In genomic region chr11:122040476-122040875, GRCh38 we compare ENCODE assay signal across 31 cellular contexts.
DNase-seq lines count a peak whose midpoint lies in the region; ATAC-seq, FAIRE-seq and TF ChIP-seq lines count a peak whose summit lies in the region.
"Had no signal": no experiment of that assay in that cellular context is flagged by ENCODE, and none has a peak within 500 bp of the region (broad histone marks: within the 10 kb centered on the region; RNA-seq: fewer than 3 reads in every experiment).

No MANE protein-coding gene starts in this region.

- H4K5ac ChIP-seq in H1 (ENCODE audit: insufficient read length, low read depth, low read length), result no peak overlapping the region

- H3K14ac ChIP-seq in H1 (ENCODE audit: insufficient read length), result no peak overlapping the region

- H2AFZ ChIP-seq in PC-3 (ENCODE audit: low read length) (peak overlapping the region; percentile 91), H1 (ENCODE audit: low read length) (peak overlapping the region; percentile 41; the same call in 1 of the 2 replicates)

- peaks cover 39% of the 10 kb centered on the region for H3K4me1 Mint-ChIP-seq in mesothelial cell of epicardium
- H3K4me1 Mint-ChIP-seq: B cell, memory B cell had no signal

- no peaks in the 10 kb centered on the region for H3K79me1 ChIP-seq in H1 (ENCODE audit: low read depth, low read length)

- TF ChIP-seq EP300 in H1 (IDR thresholded peaks at IDR 0.05; ENCODE audit: borderline replicate concordance in 1 of 2, low read depth in 2 of 2, low read length in 2 of 2), result no peak

- no peak overlapping the region for H2AK5ac ChIP-seq in H1 (ENCODE audit: low read depth, low read length)

- TF ChIP-seq CTCF in A673 (conservative IDR thresholded peaks at IDR 0.05; ENCODE audit: low read depth, low read length), result no peak
- TF ChIP-seq CTCF in PC-3 (conservative IDR thresholded peaks at IDR 0.05; ENCODE audit: low read depth, low read length), result no peak
- TF ChIP-seq CTCF in H1 (IDR thresholded peaks at IDR 0.05; ENCODE audit: control extremely low read depth in 1 of 3, insufficient read depth in 1 of 3, low read depth in 1 of 3, low read length in 3 of 3), result no peak
- no peak for TF ChIP-seq CTCF in mesothelial cell of epicardium (IDR thresholded peaks at IDR 0.05; ENCODE audit: unreplicated experiment)

- H3K27me3 ChIP-seq in A673 (replicated peaks; ENCODE audit: insufficient read depth, low read depth, low read length, poor library complexity), result no peaks in the 10 kb centered on the region
- H3K27me3 ChIP-seq in PC-3 (ENCODE audit: low read length), result no peaks in the 10 kb centered on the region
- no peaks in the 10 kb centered on the region for H3K27me3 ChIP-seq in H1 (replicated peaks in 1 of 4; ENCODE audit: control insufficient read depth in 3 of 4, extremely low read depth in 1 of 4, insufficient read depth in 3 of 4, low read length in 3 of 4)
- H3K27me3 ChIP-seq: foreskin keratinocyte, transverse colon had no signal

- H3K4me3 Mint-ChIP-seq in mesothelial cell of epicardium, result no peak overlapping the region
- H3K4me3 Mint-ChIP-seq: activated CD4-positive, alpha-beta memory T cell treated with anti-CD3 and anti-CD28 coated beads for 36 hours; B cell; memory B cell; natural killer cell treated with Interleukin-12 subunit alpha and Interleukin-12 subunit beta and Interleukin-15 and Interleukin-18, amount 100 ng/mL, for 72 hours; stimulated activated naive CD8-positive, alpha-beta T cell treated with anti-CD3 and anti-CD28 coated beads, Interleukin-15, Interleukin-2, amounts not matched to agents 100 ng/mL and 50 ng/mL, for 24 hours; T-helper 2 cell treated with Interferon-gamma antibody and Interleukin-4, amounts not matched to agents 5 μg/mL and 100 μg/mL, for 36 hours; WTC11 had no signal

- H4K20me1 ChIP-seq in PC-3 (ENCODE audit: low read length), result no peaks in the 10 kb centered on the region
- H4K20me1 ChIP-seq in H1 (replicated peaks in 1 of 2; ENCODE audit: control insufficient read depth in 1 of 2, insufficient read depth in 2 of 2, low read length in 2 of 2), result no peaks in the 10 kb centered on the region

- H3K4me3 ChIP-seq in A673 (ENCODE audit: low read depth, low read length, poor library complexity, severe bottlenecking) (peak overlapping the region; percentile 12), PC-3 (ENCODE audit: low read length) (peak overlapping the region; percentile 62), H1 (ENCODE audit: extremely low read depth in 1 of 4, insufficient read depth in 2 of 4, low read depth in 3 of 4, low read length in 4 of 4) (no peak overlapping the region)
- H3K4me3 ChIP-seq: coronary artery, prostate gland, transverse colon had no signal

- no peak overlapping the region for H2BK120ac ChIP-seq in H1 (replicated peaks; ENCODE audit: low read depth, low read length)

- no peaks in the 10 kb centered on the region for H3F3A ChIP-seq in PC-3 (ENCODE audit: low read length, unreplicated experiment)

- WGBS in H1 (ENCODE audit: extremely low coverage in 1 of 2, insufficient coverage in 1 of 2, insufficient read length in 1 of 2, insufficient replicate concordance in 2 of 2, low coverage in 1 of 2, low lambda C conversion rate in 2 of 2, missing lambda C conversion rate in 1 of 2), 2 experiments, result 54% methylated on average over 6 of the region's 6 CpGs; no CpG with 5 or more reads in 1 of the 2 experiments

- BruUV-seq in A673 (replicated peaks; lab: Mats Ljungman, UMichigan) (no TSS peak), PC-3 (replicated peaks; lab: Mats Ljungman, UMichigan) (no TSS peak)

- no peak for TF ChIP-seq POLR2A in H1 (IDR thresholded peaks at IDR 0.05; ENCODE audit: control extremely low read depth in 1 of 2, low read depth in 2 of 2, low read length in 2 of 2)
- no peak for TF ChIP-seq POLR2A in erythroblast (IDR thresholded peaks at IDR 0.05; ENCODE audit: low read length)

- H3K9ac ChIP-seq in PC-3 (ENCODE audit: low read length) (peak overlapping the region; percentile 3; the same call in 1 of the 2 replicates), H1 (replicated peaks in 1 of 4; ENCODE audit: extremely low read depth in 1 of 4, low read depth in 3 of 4, low read length in 3 of 4) (no peak overlapping the region)

- no peaks in the 10 kb centered on the region for H3K36me3 ChIP-seq in A673 (ENCODE audit: insufficient read depth, low read length, poor library complexity, severe bottlenecking)
- H3K36me3 ChIP-seq in PC-3 (ENCODE audit: low read depth, low read length), result no peaks in the 10 kb centered on the region
- no peaks in the 10 kb centered on the region for H3K36me3 ChIP-seq in H1 (ENCODE audit: control insufficient read depth in 2 of 4, insufficient read depth in 4 of 4, low read length in 3 of 4)
- H3K36me3 ChIP-seq: prostate gland, transverse colon had no signal

- no peak overlapping the region for H4K8ac ChIP-seq in H1 (ENCODE audit: extremely low read depth, insufficient read depth, low read length)

- H3K79me2 ChIP-seq in PC-3 (ENCODE audit: low read length) (no peaks in the 10 kb centered on the region), H1 (ENCODE audit: control insufficient read depth in 1 of 2, insufficient read depth in 2 of 2, low read length in 2 of 2) (no peaks in the 10 kb centered on the region)

- no peak overlapping the region for H4K91ac ChIP-seq in H1 (replicated peaks; ENCODE audit: insufficient read length, low read length)

- H3K27me3 Mint-ChIP-seq in mesothelial cell of epicardium (ENCODE audit: low read depth), result no peaks in the 10 kb centered on the region
- H3K27me3 Mint-ChIP-seq: activated CD4-positive, alpha-beta memory T cell treated with anti-CD3 and anti-CD28 coated beads for 36 hours; memory B cell had no signal

- H3K18ac ChIP-seq in H1 (ENCODE audit: extremely low read depth, low read length), result no peak overlapping the region

- H3K4me2 ChIP-seq in PC-3 (ENCODE audit: low read length), result peak overlapping the region; percentile 81
- H3K4me2 ChIP-seq in H1 (ENCODE audit: insufficient read depth in 1 of 2, low read depth in 2 of 2, low read length in 2 of 2), result peak overlapping the region; percentile 26 to 40; a peak in 1 of 4 replicates

- no peak overlapping the region for H3K27ac ChIP-seq in A673 (ENCODE audit: low read depth, low read length, poor library complexity, severe bottlenecking)
- no peak overlapping the region for H3K27ac ChIP-seq in PC-3 (ENCODE audit: low read length)
- H3K27ac ChIP-seq in H1 (ENCODE audit: low read depth, low read length), result no peak overlapping the region
- H3K27ac ChIP-seq: coronary artery, foreskin keratinocyte, prostate gland, transverse colon had no signal

- FAIRE-seq in H1 (lab: Jason Lieb, UNC), result no peak
- FAIRE-seq: RCC 7860, small intestine had no signal

- H3K9me3 ChIP-seq in A673 (ENCODE audit: low read depth, low read length, poor library complexity, severe bottlenecking) (no peaks in the 10 kb centered on the region), PC-3 (ENCODE audit: low read length) (no peaks in the 10 kb centered on the region), H1 (ENCODE audit: insufficient read depth in 2 of 2, low read depth in 1 of 2, low read length in 1 of 2) (no peaks in the 10 kb centered on the region)
- H3K9me3 ChIP-seq: prostate gland, transverse colon had no signal

- H2BK5ac ChIP-seq in H1 (ENCODE audit: low read depth, low read length), result no peak overlapping the region

- CTCF ChIA-PET in A673 (lab: Charles Lee) (no interaction called here), PC-3 (lab: Charles Lee) (no interaction called here), H1 (lab: Charles Lee; ENCODE audit: partially characterized antibody) (interaction anchor here (0.5 to 1.1 kb wide), 2 partner anchors 198 to 276 kb away, joined by 3 read pairs; no protein-coding TSS in a partner anchor)

- H3K56ac ChIP-seq in H1 (replicated peaks; ENCODE audit: insufficient read length, low read depth, low read length), result no peak overlapping the region

- H2BK12ac ChIP-seq in H1 (ENCODE audit: low read depth, low read length), result no peak overlapping the region; the same call in 1 of the 2 replicates

- no peak overlapping the region for H2BK15ac ChIP-seq in H1 (ENCODE audit: low read length)

- H3K4ac ChIP-seq in H1 (replicated peaks; ENCODE audit: insufficient read length, low read depth, low read length), result no peak overlapping the region

- intact Hi-C loops in A673 (cut with micrococcal nuclease; ENCODE audit: unreplicated experiment) (no loop called here), PC-3 (cut with micrococcal nuclease) (loop anchor here (5.0 kb wide), 1 partner anchor 47 kb away; no protein-coding TSS in a partner anchor)

- H3K27ac Mint-ChIP-seq in mesothelial cell of epicardium, result peak overlapping the region; percentile 51
- H3K27ac Mint-ChIP-seq: activated CD4-positive, alpha-beta memory T cell treated with anti-CD3 and anti-CD28 coated beads for 36 hours; B cell; memory B cell; natural killer cell treated with Interleukin-12 subunit alpha and Interleukin-12 subunit beta and Interleukin-15 and Interleukin-18, amount 100 ng/mL, for 72 hours; stimulated activated naive CD8-positive, alpha-beta T cell treated with anti-CD3 and anti-CD28 coated beads, Interleukin-15, Interleukin-2, amounts not matched to agents 100 ng/mL and 50 ng/mL, for 24 hours; T-helper 2 cell treated with Interferon-gamma antibody and Interleukin-4, amounts not matched to agents 5 μg/mL and 100 μg/mL, for 36 hours; WTC11 had no signal

- TF ChIP-seq RAD21 in H1 (IDR thresholded peaks at IDR 0.05 in 1 of 2, conservative IDR thresholded peaks at IDR 0.05 in 1 of 2; ENCODE audit: low read depth in 2 of 2, low read length in 2 of 2), result no peak

- ATAC-seq in PC-3 (peak; percentile 41), GM18511 (IDR thresholded peaks at IDR 0.05; ENCODE audit: unreplicated experiment) (no peak)
- ATAC-seq: foreskin keratinocyte; natural killer cell treated with Interleukin-12 subunit alpha and Interleukin-12 subunit beta and Interleukin-15 and Interleukin-18, amount 100 ng/mL, for 72 hours; SK-N-SH treated with all-trans-retinoic acid at 6 μM for 48 hours; WTC11 had no signal

- H3K4me1 ChIP-seq in A673 (ENCODE audit: insufficient read depth, low read length, poor library complexity, severe bottlenecking) (no peaks in the 10 kb centered on the region), PC-3 (ENCODE audit: insufficient read depth, low read length) (peaks cover 25% of the 10 kb centered on the region), H1 (replicated peaks in 1 of 4; ENCODE audit: control insufficient read depth in 3 of 4, insufficient read depth in 4 of 4, low read length in 3 of 4) (peaks cover 0 to 6% (median under 1%) of the 10 kb centered on the region in 4 experiments; a peak in 4 of 7 replicates)
- H3K4me1 ChIP-seq: prostate gland, transverse colon had no signal

- no peak overlapping the region for H2BK20ac ChIP-seq in H1 (ENCODE audit: low read length)

- H3K9me3 Mint-ChIP-seq in mesothelial cell of epicardium, result peaks cover 3% of the 10 kb centered on the region
- H3K9me3 Mint-ChIP-seq: activated CD4-positive, alpha-beta memory T cell treated with anti-CD3 and anti-CD28 coated beads for 36 hours; natural killer cell treated with Interleukin-12 subunit alpha and Interleukin-12 subunit beta and Interleukin-15 and Interleukin-18, amount 100 ng/mL, for 72 hours; stimulated activated naive CD8-positive, alpha-beta T cell treated with anti-CD3 and anti-CD28 coated beads, Interleukin-15, Interleukin-2, amounts not matched to agents 100 ng/mL and 50 ng/mL, for 24 hours; T-helper 2 cell treated with Interferon-gamma antibody and Interleukin-4, amounts not matched to agents 5 μg/mL and 100 μg/mL, for 36 hours; WTC11 had no signal

- no peaks in the 10 kb centered on the region for H3K36me3 Mint-ChIP-seq in mesothelial cell of epicardium
- H3K36me3 Mint-ChIP-seq: activated CD4-positive, alpha-beta memory T cell treated with anti-CD3 and anti-CD28 coated beads for 36 hours; memory B cell; natural killer cell treated with Interleukin-12 subunit alpha and Interleukin-12 subunit beta and Interleukin-15 and Interleukin-18, amount 100 ng/mL, for 72 hours; WTC11 had no signal

- H3K23me2 ChIP-seq in H1 (ENCODE audit: low read depth, low read length), result no peaks in the 10 kb centered on the region

- POLR2A ChIA-PET in A673 (lab: Charles Lee; ENCODE audit: low non-redundant PET), result no interaction called here
- POLR2A ChIA-PET in PC-3 (lab: Charles Lee; ENCODE audit: unreplicated experiment), result interaction anchor here (0.7 kb wide), 1 partner anchor 386 kb away, joined by 3 read pairs; no protein-coding TSS in a partner anchor
- POLR2A ChIA-PET in H1 (lab: Charles Lee; ENCODE audit: partially characterized antibody), result no interaction called here

- no peak for DNase-seq in A673 (ENCODE audit: low spot score)
- peak; percentile 34 for DNase-seq in PC-3
- DNase-seq in H1 (ENCODE audit: low read depth in 1 of 2, low spot score in 2 of 2), result no peak
- no peak for DNase-seq in mesothelial cell of epicardium (ENCODE audit: low spot score in 2 of 2, unreplicated experiment in 2 of 2)
- DNase-seq in activated naive CD4-positive, alpha-beta T cell (lab: John Stamatoyannopoulos, UW), result no peak
- DNase-seq in erythroblast (lab: John Stamatoyannopoulos, UW), result no peak
- DNase-seq in activated CD8-positive, alpha-beta memory T cell treated with anti-CD3 and anti-CD28 coated beads, Interleukin-2, amount 50 U/mL, for 4 hours, result no peak
- DNase-seq: activated CD4-positive, alpha-beta memory T cell treated with anti-CD3 and anti-CD28 coated beads for 36 hours; activated naive CD4-positive, alpha-beta T cell treated with anti-CD3 and anti-CD28 coated beads, Interleukin-2, amount 50 U/mL, for 16 hours; Caco-2; foreskin keratinocyte; H7; hypothalamus; KG1; NCI-H1930; NCI-H446; NK-92 treated with Interleukin-12 subunit alpha and Interleukin-12 subunit beta, amount 100 ng/mL, for 24 hours; small intestine; stimulated activated CD4-positive, alpha-beta T cell treated with anti-CD3 and anti-CD28 coated beads, Interleukin-4, amount 100 ng/mL, for 1 hour; transverse colon had no signal

- no peak overlapping the region for H3K23ac ChIP-seq in H1 (ENCODE audit: insufficient read length)

- no peaks in the 10 kb centered on the region for H3K9me2 ChIP-seq in PC-3 (replicated peaks; ENCODE audit: low read length)

Comparison
In these comparisons a context has a peak if more than half of its experiments do, and no peak if none do; other contexts are left out.
1. H3K4me3 ChIP-seq: peak in A673 (single experiment) and PC-3 (single experiment); none in H1 (0 of 4).